26 cellular contexts compared by ENCODE assay signal in the genomic region with DNA sequence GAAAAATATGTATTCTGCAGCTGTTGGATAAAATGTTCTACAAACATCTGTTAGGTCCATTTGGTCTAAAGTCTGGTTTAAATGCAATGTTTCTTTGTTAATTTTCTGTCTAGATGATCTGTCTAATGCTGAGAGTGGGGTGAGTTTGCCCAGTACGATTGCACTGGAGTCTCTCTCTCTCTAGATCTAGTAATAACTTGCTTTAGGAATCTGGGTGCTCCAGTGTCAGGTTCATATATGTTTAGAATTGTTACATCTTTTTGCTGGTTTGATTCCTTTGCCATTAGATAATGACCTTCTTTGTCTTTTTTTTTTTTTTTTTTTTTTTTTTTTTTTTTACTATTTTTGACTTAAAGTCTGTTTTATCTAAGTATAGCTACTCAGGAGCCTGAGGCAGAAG.
"Had no signal": no experiment of that assay in that cellular context is flagged by ENCODE, and none has a peak within 500 bp of the region (broad histone marks: within the 10 kb centered on the region; RNA-seq: fewer than 3 reads in every experiment).

No MANE protein-coding gene starts in this region.

- H3K4me1 ChIP-seq: colonic mucosa, esophagus squamous epithelium had no signal

- H3K27me3 ChIP-seq: colonic mucosa, dorsolateral prefrontal cortex, esophagus squamous epithelium, heart right ventricle, transverse colon had no signal

- H3K9me3 ChIP-seq: colonic mucosa, mucosa of descending colon had no signal

- H3K27ac Mint-ChIP-seq: activated naive CD8-positive, alpha-beta T cell treated with anti-CD3 and anti-CD28 coated beads, Interleukin-2, amount 10 ng/mL, durations not matched to agents 7 days and 5 days; stimulated activated naive B cell treated with anti-CD40 and anti-IgM and Interleukin-4, amounts not matched to agents 10 μg/mL and 1 μg/mL and 100 μg/mL, for 72 hours had no signal

- DNase-seq: activated CD4-positive, alpha-beta T cell treated with anti-CD3 and anti-CD28 coated beads for 1 hour; activated CD4-positive, alpha-beta T cell treated with anti-CD3 and anti-CD28 coated beads, Interleukin-2, amount 50 U/mL, for 1 hour; activated CD8-positive, alpha-beta memory T cell treated with anti-CD3 and anti-CD28 coated beads for 24 hours; activated CD8-positive, alpha-beta memory T cell treated with anti-CD3 and anti-CD28 coated beads, Interleukin-2, amount 50 U/mL, for 4 hours; activated effector memory CD4-positive, alpha-beta T cell treated with anti-CD3 and anti-CD28 coated beads, Interleukin-2, amount 50 U/mL, for 16 hours; activated naive CD8-positive, alpha-beta T cell treated with anti-CD3 and anti-CD28 coated beads, Interleukin-2, amount 10 ng/mL, durations not matched to agents 7 days and 5 days; activated T-cell treated with anti-CD3 and anti-CD28 coated beads, Interleukin-2, amount 50 U/mL, for 4 hours; amniotic stem cell; colonic mucosa; dorsolateral prefrontal cortex; effector memory CD8-positive, alpha-beta T cell; esophagus squamous epithelium; heart right ventricle; left colon; mesendoderm; mucosa of descending colon; naive B cell; occipital lobe; stimulated activated CD4-positive, alpha-beta T cell treated with anti-CD3 and anti-CD28 coated beads, Interleukin-2, amount 100 ng/mL, for 48 hours; stimulated activated CD8-positive, alpha-beta memory T cell treated with anti-CD3 and anti-CD28 coated beads, Interleukin-4, amount 100 ng/mL, for 48 hours; stimulated activated naive B cell treated with anti-CD40 and anti-IgM and Interleukin-4, amounts not matched to agents 10 μg/mL and 1 μg/mL and 100 μg/mL, for 72 hours; T-helper 1 cell; transverse colon; WERI-Rb-1 had no signal

- ATAC-seq: activated T-cell treated with anti-CD3 and anti-CD28 coated beads, Interleukin-2, amount 50 U/mL, for 4 hours; effector memory CD8-positive, alpha-beta T cell; heart right ventricle; mucosa of descending colon; sciatic nerve; stimulated activated naive B cell treated with anti-CD40 and anti-IgM and Interleukin-4, amounts not matched to agents 10 μg/mL and 1 μg/mL and 100 μg/mL, for 72 hours had no signal

- H3K4me3 Mint-ChIP-seq: activated naive CD8-positive, alpha-beta T cell treated with anti-CD3 and anti-CD28 coated beads, Interleukin-2, amount 10 ng/mL, durations not matched to agents 7 days and 5 days; activated T-cell treated with anti-CD3 and anti-CD28 coated beads, Interleukin-2, amount 50 U/mL, for 4 hours; neural crest cell had no signal

- H3K27me3 Mint-ChIP-seq: activated naive CD8-positive, alpha-beta T cell treated with anti-CD3 and anti-CD28 coated beads, Interleukin-2, amount 10 ng/mL, durations not matched to agents 7 days and 5 days; effector memory CD8-positive, alpha-beta T cell; naive B cell; stimulated activated naive B cell treated with anti-CD40 and anti-IgM and Interleukin-4, amounts not matched to agents 10 μg/mL and 1 μg/mL and 100 μg/mL, for 72 hours had no signal

- H3K9me3 Mint-ChIP-seq: effector memory CD8-positive, alpha-beta T cell had no signal

- H3K4me3 ChIP-seq: colonic mucosa, dorsolateral prefrontal cortex, esophagus squamous epithelium, heart right ventricle, mucosa of descending colon, transverse colon had no signal

- H3K27ac ChIP-seq: dorsolateral prefrontal cortex, esophagus squamous epithelium, heart right ventricle, WERI-Rb-1 had no signal
